Comparison of ENCODE assay signal across 8 cellular contexts in genomic region chr1:156055343-156055645, GRCh38. TPM values are rescaled to one million over a fixed set of nuclear protein-coding genes. Genes with fewer than 3 reads are reported as not detected.
A peak's percentile ranks its signal among the peaks of the same experiment; 100 is the strongest.
DNase-seq lines count a peak whose midpoint lies in the region; ATAC-seq and TF ChIP-seq lines count a peak whose summit lies in the region.

No MANE protein-coding gene starts in this region.

- H3K36me3 Mint-ChIP-seq in activated CD4-positive, alpha-beta T cell treated with anti-CD3 and anti-CD28 coated beads, Interleukin-2, amount 10 ng/mL, durations not matched to agents 24 days and 14 days (ENCODE audit: low read depth), result peaks cover 27% of the 10 kb centered on the region

- H3K9ac ChIP-seq in liver (ENCODE audit: low read depth in 1 of 2, low read length in 2 of 2), result peak overlapping the region; percentile 63 to 74

- H3K4me1 ChIP-seq in liver (ENCODE audit: control insufficient read depth in 4 of 4, insufficient read depth in 4 of 4, low read length in 3 of 4), result peaks cover 0 to 22% (median 13%) of the 10 kb centered on the region in 4 donors
- peaks cover 11% of the 10 kb centered on the region for H3K4me1 ChIP-seq in testis

- TF ChIP-seq POLR2A in testis (IDR thresholded peaks at IDR 0.05), result no peak
- no peak for TF ChIP-seq POLR2A in GM18505 (IDR thresholded peaks at IDR 0.05; ENCODE audit: borderline replicate concordance, extremely low read depth, insufficient read depth, insufficient read length)

- peak overlapping the region; percentile 56 to 94 (median 94) for H3K4me3 ChIP-seq in liver (ENCODE audit: low read depth in 1 of 3, low read length in 3 of 3)
- peak overlapping the region; percentile 94 to 95 for H3K4me3 ChIP-seq in testis

- intact Hi-C loops in activated CD4-positive, alpha-beta T cell treated with anti-CD3 and anti-CD28 coated beads, Interleukin-2, amount 10 ng/mL, durations not matched to agents 24 days and 14 days (cut with micrococcal nuclease), result loop anchor here (2.0 to 10.0 kb wide), 5 partner anchors 50 to 670 kb away; partner anchors contain the start of genes ISG20L2, MEF2D, METTL25B and RIT1
- intact Hi-C loops in testis (cut with DNase I; ENCODE audit: low total_unique reads), result no loop called here

- no peak for ATAC-seq in HG03457 (IDR thresholded peaks at IDR 0.05; ENCODE audit: unreplicated experiment)
- ATAC-seq in GM18505 (IDR thresholded peaks at IDR 0.05; ENCODE audit: unreplicated experiment), result no peak

- peaks cover 29% of the 10 kb centered on the region for H3K4me1 Mint-ChIP-seq in activated CD4-positive, alpha-beta T cell treated with anti-CD3 and anti-CD28 coated beads, Interleukin-2, amount 10 ng/mL, durations not matched to agents 24 days and 14 days

- H3K27me3 ChIP-seq in liver (ENCODE audit: control insufficient read depth in 4 of 4, insufficient read depth in 4 of 4, low read length in 3 of 4) (no peaks in the 10 kb centered on the region), testis (no peaks in the 10 kb centered on the region)

- H3K36me3 ChIP-seq in liver (ENCODE audit: control insufficient read depth in 4 of 4, insufficient read depth in 3 of 4, low read depth in 1 of 4, low read length in 3 of 4), result peaks cover 0 to 8% (median 5%) of the 10 kb centered on the region in 4 donors
- no peaks in the 10 kb centered on the region for H3K36me3 ChIP-seq in testis (ENCODE audit: low read depth, missing control alignments)

- 4% methylated on average over 7 of the region's 7 CpGs for WGBS in liver
- 0 to 3% methylated on average over 4 to 7 of the region's 7 CpGs for WGBS in testis, 2 donors

- DNase-seq in activated CD4-positive, alpha-beta T cell treated with anti-CD3 and anti-CD28 coated beads, Interleukin-2, amount 10 ng/mL, durations not matched to agents 24 days and 14 days, result no peak
- DNase-seq in activated CD4-positive, alpha-beta T cell treated with anti-CD3 and anti-CD28 coated beads, Interleukin-2, amount 50 U/mL, for 4 hours, result no peak
- no peak for DNase-seq in testis
- no peak for DNase-seq in stimulated activated CD8-positive, alpha-beta memory T cell treated with anti-CD3 and anti-CD28 coated beads, Interleukin-4, amount 100 ng/mL, for 48 hours

- H3K27ac ChIP-seq in angular gyrus (ENCODE audit: low read depth, low read length) (peak overlapping the region; percentile 94), liver (ENCODE audit: low read depth in 1 of 2, low read length in 2 of 2) (peak overlapping the region; percentile 94), testis (peak overlapping the region; percentile 91 to 94)

- H3K4me3 Mint-ChIP-seq in activated CD4-positive, alpha-beta T cell treated with anti-CD3 and anti-CD28 coated beads, Interleukin-2, amount 10 ng/mL, durations not matched to agents 24 days and 14 days, result peak overlapping the region; percentile 97

- no peaks in the 10 kb centered on the region for H3K9me3 ChIP-seq in liver (ENCODE audit: control insufficient read depth in 4 of 4, low read length in 3 of 4)
- no peaks in the 10 kb centered on the region for H3K9me3 ChIP-seq in testis

- TF ChIP-seq CTCF in liver (IDR thresholded peaks at IDR 0.05; ENCODE audit: low read depth, low read length, missing input control) (no peak), testis (IDR thresholded peaks at IDR 0.05) (no peak)

- TF ChIP-seq RAD21 in liver (IDR thresholded peaks at IDR 0.05), result no peak

- H3K27ac Mint-ChIP-seq in activated CD4-positive, alpha-beta T cell treated with anti-CD3 and anti-CD28 coated beads, Interleukin-2, amount 10 ng/mL, durations not matched to agents 24 days and 14 days, result peak overlapping the region; percentile 89

- no peaks in the 10 kb centered on the region for H3K27me3 Mint-ChIP-seq in activated CD4-positive, alpha-beta T cell treated with anti-CD3 and anti-CD28 coated beads, Interleukin-2, amount 10 ng/mL, durations not matched to agents 24 days and 14 days

- no peaks in the 10 kb centered on the region for H3K9me3 Mint-ChIP-seq in activated CD4-positive, alpha-beta T cell treated with anti-CD3 and anti-CD28 coated beads, Interleukin-2, amount 10 ng/mL, durations not matched to agents 24 days and 14 days

TF ChIP-seq in liver, 16 proteins besides CTCF, POLR2A, EP300 and RAD21:
- TF ChIP-seq HNF4A (conservative IDR thresholded peaks at IDR 0.05), result no peak
- no peak for TF ChIP-seq FOXA1 (IDR thresholded peaks at IDR 0.05)
- TF ChIP-seq JUND (IDR thresholded peaks at IDR 0.05), result no peak
- no peak for TF ChIP-seq SP1 (IDR thresholded peaks at IDR 0.05)
- no peak for TF ChIP-seq ZBTB33 (IDR thresholded peaks at IDR 0.05)
- TF ChIP-seq TAF1 (conservative IDR thresholded peaks at IDR 0.05), result no peak
- no peak for TF ChIP-seq YY1 (IDR thresholded peaks at IDR 0.05)
- no peak for TF ChIP-seq NR2F2 (IDR thresholded peaks at IDR 0.05)
- no peak for TF ChIP-seq MAX (IDR thresholded peaks at IDR 0.05)
- no peak for TF ChIP-seq EGR1 (IDR thresholded peaks at IDR 0.05; ENCODE audit: low read depth in 2 of 2)
- TF ChIP-seq GABPA (IDR thresholded peaks at IDR 0.05 in 1 of 2, conservative IDR thresholded peaks at IDR 0.05 in 1 of 2), result no peak
- TF ChIP-seq RXRA (IDR thresholded peaks at IDR 0.05), result no peak

RNA-seq across cellular contexts. Expression of gene LAMTOR2, which starts 0.7 kb away (rescaled TPM):
- 69.9 and 73.0 TPM in 2 replicates for total RNA-seq in activated CD4-positive, alpha-beta T cell treated with anti-CD3 and anti-CD28 coated beads, Interleukin-2, amount 10 ng/mL, durations not matched to agents 24 days and 14 days
- total RNA-seq in liver (10 to 100 TPM; 30.4 to 42.9 TPM), testis (10 to 100 TPM; 47.6 to 50.4 TPM)
- polyA plus RNA-seq in liver (100 to 1,000 TPM; 115 to 152 TPM), testis (ENCODE audit: insufficient read depth, low read depth, low replicate concordance) (55.5 TPM)

RNA-seq across cellular contexts. Expression of gene UBQLN4, which starts 1.7 kb away (rescaled TPM):
- total RNA-seq in activated CD4-positive, alpha-beta T cell treated with anti-CD3 and anti-CD28 coated beads, Interleukin-2, amount 10 ng/mL, durations not matched to agents 24 days and 14 days, result 64.3 and 65.0 TPM in 2 replicates
- total RNA-seq in liver (10 to 100 TPM in 1 of 2 donors, 1 to 10 TPM in 1; 9.2 to 13.5 TPM), testis (10 to 100 TPM; 41.0 to 42.7 TPM)
- polyA plus RNA-seq in liver (10 to 100 TPM in 1 of 2 donors, 1 to 10 TPM in 1; 7.4 to 17.8 TPM), testis (ENCODE audit: insufficient read depth, low read depth, low replicate concordance) (34.4 TPM)

RNA-seq across cellular contexts. Expression of gene RAB25, which starts 5.7 kb away (rescaled TPM):
- not detected in 2 replicates for total RNA-seq in activated CD4-positive, alpha-beta T cell treated with anti-CD3 and anti-CD28 coated beads, Interleukin-2, amount 10 ng/mL, durations not matched to agents 24 days and 14 days
- total RNA-seq in liver (1 to 10 TPM in 1 of 2 donors, under 1 TPM in 1; 0.67 to 1.0 TPM), testis (1 to 10 TPM; 1.2 to 2.0 TPM)
- polyA plus RNA-seq in liver (1 to 10 TPM in 1 of 2 donors, under 1 TPM in 1; 0.82 to 2.0 TPM), testis (ENCODE audit: insufficient read depth, low read depth, low replicate concordance) (2.1 TPM)

RNA-seq across cellular contexts. Expression of gene MEX3A, which starts 27.0 kb away (rescaled TPM):
- 0.24 and 0.84 TPM in 2 replicates for total RNA-seq in activated CD4-positive, alpha-beta T cell treated with anti-CD3 and anti-CD28 coated beads, Interleukin-2, amount 10 ng/mL, durations not matched to agents 24 days and 14 days
- total RNA-seq in liver (1 to 10 TPM; 1.3 TPM), testis (1 to 10 TPM; 2.4 to 3.0 TPM)
- polyA plus RNA-seq in liver (under 1 TPM; 0.52 to 0.56 TPM), testis (ENCODE audit: insufficient read depth, low read depth, low replicate concordance) (0.87 TPM)

RNA-seq across cellular contexts. Expression of gene SSR2, which starts 34.5 kb away (rescaled TPM):
- total RNA-seq in activated CD4-positive, alpha-beta T cell treated with anti-CD3 and anti-CD28 coated beads, Interleukin-2, amount 10 ng/mL, durations not matched to agents 24 days and 14 days, result 175 and 176 TPM in 2 replicates
- total RNA-seq in liver (100 to 1,000 TPM; 101 to 264 TPM), testis (100 to 1,000 TPM; 170 to 216 TPM)
- polyA plus RNA-seq in liver (100 to 1,000 TPM in 1 of 2 donors, 10 to 100 TPM in 1; 93.1 to 245 TPM), testis (ENCODE audit: insufficient read depth, low read depth, low replicate concordance) (289 TPM)
